In genomic region chr1:92980732-92981647, GRCh38 we compare ENCODE assay signal across 9 cellular contexts. TPM values are rescaled to one million over a fixed set of nuclear protein-coding genes. Genes with fewer than 3 reads are reported as not detected.
A peak's percentile ranks its signal among the peaks of the same experiment; 100 is the strongest.
DNase-seq lines count a peak whose midpoint lies in the region; ATAC-seq, FAIRE-seq and TF ChIP-seq lines count a peak whose summit lies in the region.
"Had no signal": no experiment of that assay in that cellular context is flagged by ENCODE, and none has a peak within 500 bp of the region (broad histone marks: within the 10 kb centered on the region; RNA-seq: fewer than 3 reads in every experiment).

No MANE protein-coding gene starts in this region.

- no peaks in the 10 kb centered on the region for H3K27me3 ChIP-seq in parathyroid adenoma (ENCODE audit: control insufficient read depth, insufficient read depth, low read length)

- no peaks in the 10 kb centered on the region for H3K4me1 ChIP-seq in parathyroid adenoma

- no peaks in the 10 kb centered on the region for H3K79me2 ChIP-seq in parathyroid adenoma

- H3K36me3 ChIP-seq in parathyroid adenoma (ENCODE audit: control insufficient read depth, insufficient read depth, low read length) = no peaks in the 10 kb centered on the region

- H3K4me3 Mint-ChIP-seq in activated CD4-positive, alpha-beta memory T cell treated with anti-CD3 and anti-CD28 coated beads for 36 hours = peak overlapping the region; percentile 58

- FAIRE-seq in RCC 7860 (lab: Jason Lieb, UNC) = no peak

- no peak overlapping the region for H3K27ac ChIP-seq in parathyroid adenoma

- H3K4me1 Mint-ChIP-seq in activated CD4-positive, alpha-beta memory T cell treated with anti-CD3 and anti-CD28 coated beads for 36 hours (ENCODE audit: low read depth) = peaks cover 58% of the 10 kb centered on the region

- no peak overlapping the region for H3K4me3 ChIP-seq in parathyroid adenoma (ENCODE audit: low read depth, low read length)

- CTCF ChIA-PET in activated CD4-positive, alpha-beta memory T cell treated with anti-CD3 and anti-CD28 coated beads for 36 hours (lab: Charles Lee) = interaction anchor here (0.8 to 1.6 kb wide), 12 partner anchors 9 to 123 kb away, joined by 3 to 28 read pairs (median 5); partner anchors contain the start of gene DIPK1A

- intact Hi-C loops in activated CD4-positive, alpha-beta memory T cell treated with anti-CD3 and anti-CD28 coated beads for 36 hours (cut with micrococcal nuclease) = loop anchor here (1.0 to 5.0 kb wide), 5 partner anchors 8 to 196 kb away; no protein-coding TSS in a partner anchor
- intact Hi-C loops in left ventricle myocardium superior (cut with micrococcal nuclease) = no loop called here

- DNase-seq in activated CD4-positive, alpha-beta memory T cell treated with anti-CD3 and anti-CD28 coated beads for 36 hours = peak; percentile 55
- no peak for DNase-seq in RCC 7860 (ENCODE audit: low spot score)
- no peak for DNase-seq in UCSD-AML1 (lab: John Stamatoyannopoulos, UW; ENCODE audit: unreplicated experiment)
- DNase-seq in left ventricle myocardium superior = no peak
- no peak for DNase-seq in NCI-H69 (lab: John Stamatoyannopoulos, UW)
- DNase-seq: mesendoderm had no signal

- H3K27ac Mint-ChIP-seq in activated CD4-positive, alpha-beta memory T cell treated with anti-CD3 and anti-CD28 coated beads for 36 hours = peak overlapping the region; percentile 98

- peak overlapping the region; percentile 44 for H2AFZ ChIP-seq in parathyroid adenoma

- POLR2A ChIA-PET in activated CD4-positive, alpha-beta memory T cell treated with anti-CD3 and anti-CD28 coated beads for 36 hours (lab: Charles Lee) = interaction anchor here (0.7 to 3.1 kb wide), 7 partner anchors 10 to 444 kb away, joined by 3 to 43 read pairs (median 6); partner anchors contain the start of genes DIPK1A, MTF2 and RPL5

- H3K9me3 Mint-ChIP-seq in activated CD4-positive, alpha-beta memory T cell treated with anti-CD3 and anti-CD28 coated beads for 36 hours = peaks cover 4% of the 10 kb centered on the region

- H3K9ac ChIP-seq in parathyroid adenoma = no peak overlapping the region

- ATAC-seq in GM19324 (IDR thresholded peaks at IDR 0.05; ENCODE audit: low FRiP score, unreplicated experiment) (peak; percentile 46), HG03064 (IDR thresholded peaks at IDR 0.05; ENCODE audit: low read depth, unreplicated experiment) (peak; percentile 56), left ventricle myocardium superior (no peak)

- no peak overlapping the region for H3K4me2 ChIP-seq in parathyroid adenoma (ENCODE audit: low read length)

- peaks cover 8% of the 10 kb centered on the region for H3K36me3 Mint-ChIP-seq in activated CD4-positive, alpha-beta memory T cell treated with anti-CD3 and anti-CD28 coated beads for 36 hours

- no peak for TF ChIP-seq CTCF in parathyroid adenoma (IDR thresholded peaks at IDR 0.05)

- no peaks in the 10 kb centered on the region for H3K27me3 Mint-ChIP-seq in activated CD4-positive, alpha-beta memory T cell treated with anti-CD3 and anti-CD28 coated beads for 36 hours

- H3K9me3 ChIP-seq in parathyroid adenoma (ENCODE audit: control insufficient read depth, low read length) = no peaks in the 10 kb centered on the region

RNA-seq across cellular contexts. Expression of gene DIPK1A, which starts 19.7 kb away (rescaled TPM):
- 1 to 10 TPM; 8.2 to 8.7 TPM for total RNA-seq in activated CD4-positive, alpha-beta memory T cell treated with anti-CD3 and anti-CD28 coated beads for 36 hours
- total RNA-seq in left ventricle myocardium superior = 7.3 TPM
